Comparison of ENCODE assay signal across 22 cellular contexts in the genomic region with DNA sequence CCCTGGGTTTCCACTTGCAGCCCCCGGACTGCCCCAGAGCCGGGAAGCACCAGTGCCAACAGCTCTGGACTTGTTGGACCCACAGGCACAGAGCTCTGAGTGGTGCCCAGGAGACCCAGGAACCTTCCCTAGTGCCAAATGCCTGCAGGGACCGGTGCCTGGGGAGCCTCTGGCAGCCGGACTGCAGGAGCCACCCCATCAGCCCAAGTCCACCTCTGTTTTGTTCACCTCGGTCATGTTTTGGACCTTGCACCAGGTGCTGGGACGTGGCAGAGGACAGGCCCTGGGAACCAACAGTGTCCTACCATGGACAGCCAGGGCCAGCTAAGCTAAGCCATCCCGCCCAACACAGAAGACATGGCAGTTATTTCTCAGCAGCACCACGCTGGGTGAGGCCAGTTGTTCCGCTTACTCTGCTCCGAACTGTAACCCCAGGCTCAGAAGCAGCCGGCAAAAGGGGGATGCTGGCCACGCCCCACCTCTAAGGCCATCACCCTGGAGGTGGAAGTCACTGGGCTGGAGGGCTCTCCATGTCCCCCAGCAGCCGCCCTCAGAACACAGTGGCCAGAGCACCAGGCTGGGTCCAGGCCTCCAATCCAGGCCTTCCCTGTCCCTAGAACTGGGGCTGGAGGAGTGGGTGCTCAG.
"Had no signal": no experiment of that assay in that cellular context is flagged by ENCODE, and none has a peak within 500 bp of the region (broad histone marks: within the 10 kb centered on the region; RNA-seq: fewer than 3 reads in every experiment).

No MANE protein-coding gene starts in this region.

- H3K36me3 Mint-ChIP-seq: naive thymus-derived CD8-positive, alpha-beta T cell; stimulated activated effector memory CD8-positive, alpha-beta T cell treated with anti-CD3 and anti-CD28 coated beads, Interleukin-12 subunit alpha, Interleukin-12 subunit beta, amount 100 ng/mL, for 72 hours; type B pancreatic cell had no signal

- H3K4me3 Mint-ChIP-seq: dendritic cell treated with granulocyte-macrophage colony-stimulating factor and Interleukin-4, amounts not matched to agents 40 ng/mL and 50 ng/mL, for 4 days; naive thymus-derived CD8-positive, alpha-beta T cell; stimulated activated effector memory CD8-positive, alpha-beta T cell treated with anti-CD3 and anti-CD28 coated beads, Interleukin-12 subunit alpha, Interleukin-12 subunit beta, amount 100 ng/mL, for 72 hours; type B pancreatic cell had no signal

- H3K9me3 Mint-ChIP-seq: dendritic cell treated with granulocyte-macrophage colony-stimulating factor and Interleukin-4, amounts not matched to agents 40 ng/mL and 50 ng/mL, for 4 days; naive thymus-derived CD8-positive, alpha-beta T cell; stimulated activated effector memory CD8-positive, alpha-beta T cell treated with anti-CD3 and anti-CD28 coated beads, Interleukin-12 subunit alpha, Interleukin-12 subunit beta, amount 100 ng/mL, for 72 hours; type B pancreatic cell had no signal

- ATAC-seq: naive thymus-derived CD8-positive, alpha-beta T cell; stimulated activated effector memory CD8-positive, alpha-beta T cell treated with anti-CD3 and anti-CD28 coated beads, Interleukin-12 subunit alpha, Interleukin-12 subunit beta, amount 100 ng/mL, for 72 hours; stimulated activated naive CD8-positive, alpha-beta T cell treated with anti-CD3 and anti-CD28 coated beads, Interleukin-15, Interleukin-2, amounts not matched to agents 100 U/mL and 50 U/mL, for 24 hours had no signal

- H2AFZ ChIP-seq: hepatocyte had no signal

- H3K4me1 Mint-ChIP-seq: stimulated activated effector memory CD8-positive, alpha-beta T cell treated with anti-CD3 and anti-CD28 coated beads, Interleukin-12 subunit alpha, Interleukin-12 subunit beta, amount 100 ng/mL, for 72 hours had no signal

- H3K27ac Mint-ChIP-seq: dendritic cell treated with granulocyte-macrophage colony-stimulating factor and Interleukin-4, amounts not matched to agents 40 ng/mL and 50 ng/mL, for 4 days; naive thymus-derived CD8-positive, alpha-beta T cell; stimulated activated effector memory CD8-positive, alpha-beta T cell treated with anti-CD3 and anti-CD28 coated beads, Interleukin-12 subunit alpha, Interleukin-12 subunit beta, amount 100 ng/mL, for 72 hours; type B pancreatic cell had no signal

- H3K4me1 ChIP-seq: left lung, pancreas, prostate gland, thyroid gland had no signal

- H3K4me2 ChIP-seq: hepatocyte had no signal

- H3K36me3 ChIP-seq: esophagus squamous epithelium, left lung, pancreas, prostate gland, thyroid gland had no signal

- H3K27me3 Mint-ChIP-seq: dendritic cell treated with granulocyte-macrophage colony-stimulating factor and Interleukin-4, amounts not matched to agents 40 ng/mL and 50 ng/mL, for 4 days; type B pancreatic cell had no signal

- H3K27ac ChIP-seq: esophagus squamous epithelium, hepatocyte, left lung, pancreas, prostate gland, thyroid gland had no signal

- H3K9me3 ChIP-seq: esophagus squamous epithelium, left lung, pancreas, prostate gland, suprapubic skin, thyroid gland had no signal

- FAIRE-seq: colon, pancreas, small intestine, urothelium cell line had no signal

- H3K27me3 ChIP-seq: esophagus squamous epithelium, hepatocyte, pancreas, suprapubic skin, thyroid gland had no signal

- DNase-seq: esophagus squamous epithelium; foreskin fibroblast; kidney glomerular epithelial cell; mammary epithelial cell; nucleus accumbens; retina; stimulated activated CD4-positive, alpha-beta T cell treated with anti-CD3 and anti-CD28 coated beads, Interleukin-2, amount 100 ng/mL, for 48 hours; stimulated activated CD8-positive, alpha-beta memory T cell treated with anti-CD3 and anti-CD28 coated beads, Interleukin-4, amount 100 ng/mL, for 48 hours; stimulated activated naive CD8-positive, alpha-beta T cell treated with anti-CD3 and anti-CD28 coated beads, Interleukin-15, Interleukin-2, amounts not matched to agents 100 U/mL and 50 U/mL, for 24 hours; thyroid gland had no signal

- H3K4me3 ChIP-seq: esophagus squamous epithelium, hepatocyte, left lung, pancreas, prostate gland, suprapubic skin, thyroid gland had no signal

- H3K79me2 ChIP-seq: hepatocyte had no signal
